In the genomic region with DNA sequence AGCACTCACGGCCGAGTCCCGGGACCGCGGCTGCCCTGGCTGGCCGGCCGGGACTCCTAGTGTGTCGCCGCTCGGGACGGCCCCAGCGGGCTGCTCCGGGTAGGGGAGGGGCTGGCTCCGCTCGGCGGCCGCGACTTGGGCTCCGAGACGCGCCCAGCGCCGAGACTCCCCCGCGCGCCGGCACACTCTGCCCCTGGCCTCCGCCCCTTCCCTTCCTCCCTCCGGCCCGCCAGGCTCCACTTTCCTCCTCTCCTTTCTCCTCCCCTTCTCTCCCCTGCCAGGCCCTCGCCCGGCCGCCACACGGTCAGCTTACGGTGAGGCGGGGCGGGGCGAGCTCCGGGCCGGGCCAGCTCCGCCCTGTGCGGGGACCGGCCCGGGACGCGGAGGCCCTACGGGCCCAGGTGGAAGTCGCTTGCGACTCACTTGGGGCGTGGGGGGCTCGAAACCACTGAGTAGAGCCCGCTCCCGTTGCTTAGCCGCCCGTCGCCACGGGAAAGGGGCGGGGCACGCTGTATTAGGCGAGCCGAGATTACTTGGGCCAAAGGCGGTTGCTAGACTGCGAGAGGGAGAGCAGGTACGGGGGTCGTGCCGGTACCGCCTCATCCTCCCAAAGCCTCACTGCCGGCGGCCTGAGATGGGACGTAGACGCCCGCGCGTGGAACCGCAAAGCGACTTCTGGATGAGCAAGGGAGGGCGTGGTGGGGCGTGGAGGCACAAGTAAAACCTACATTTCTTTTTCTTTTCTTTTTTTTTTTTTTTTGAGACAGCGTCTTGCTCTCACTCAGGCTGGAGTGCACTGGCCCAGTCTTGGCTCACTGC, we compare ENCODE assay signal across 8 cellular contexts. TPM values are rescaled to one million over a fixed set of nuclear protein-coding genes. Genes with fewer than 3 reads are reported as not detected.
A peak's percentile ranks its signal among the peaks of the same experiment; 100 is the strongest.
DNase-seq lines count a peak whose midpoint lies in the region; ATAC-seq and TF ChIP-seq lines count a peak whose summit lies in the region.

Gene ITGB5 (minus strand): TSS at position 189 of the 819 bp plus-strand sequence. CDS start 365 bp downstream, outside the sequence.

- peak; percentile 55 for ATAC-seq in GM18517 (IDR thresholded peaks at IDR 0.05; ENCODE audit: unreplicated experiment)
- peak; percentile 54 for ATAC-seq in HG03103 (IDR thresholded peaks at IDR 0.05; ENCODE audit: low read depth, unreplicated experiment)
- peak; percentile 93 for ATAC-seq in left ventricle myocardium superior

- intact Hi-C loops in left ventricle myocardium superior (cut with micrococcal nuclease) (loop anchor here (5.0 kb wide), 1 partner anchor 115 kb away; no protein-coding TSS in a partner anchor), posterior cingulate gyrus (cut with DNase I) (loop anchor here (5.0 kb wide), 1 partner anchor 115 kb away; no protein-coding TSS in a partner anchor)

- peak within 1 kb of the TSS; percentile 70 for H3K4me3 ChIP-seq in astrocyte of the cerebellum (ENCODE audit: low read depth, low read length)

- in situ Hi-C loops in astrocyte of the cerebellum (cut with HindIII; ENCODE audit: low sequenced_read_pairs), result no loop called here

- TF ChIP-seq CTCF in astrocyte of the cerebellum (IDR thresholded peaks at IDR 0.05; ENCODE audit: low read depth, low read length, missing control alignments), result no peak

- peak; percentile 81 for DNase-seq in AG08395 (ENCODE audit: low spot score)
- peak; percentile 74 for DNase-seq in RKO (ENCODE audit: low spot score)
- DNase-seq in astrocyte of the cerebellum (ENCODE audit: low read depth), result peak; percentile 43
- peak; percentile 90 for DNase-seq in left ventricle myocardium superior
- peak in 9 of 10 donors; percentile 14 to 92 (median 46) for DNase-seq in posterior cingulate gyrus
- no peak for DNase-seq in effector CD8-positive, alpha-beta T cell (lab: John Stamatoyannopoulos, UW)

RNA-seq across cellular contexts. Expression of gene ITGB5, which starts in this region (rescaled TPM):
- 109 TPM for total RNA-seq in left ventricle myocardium superior
